20 cellular contexts compared by ENCODE assay signal in the genomic region with DNA sequence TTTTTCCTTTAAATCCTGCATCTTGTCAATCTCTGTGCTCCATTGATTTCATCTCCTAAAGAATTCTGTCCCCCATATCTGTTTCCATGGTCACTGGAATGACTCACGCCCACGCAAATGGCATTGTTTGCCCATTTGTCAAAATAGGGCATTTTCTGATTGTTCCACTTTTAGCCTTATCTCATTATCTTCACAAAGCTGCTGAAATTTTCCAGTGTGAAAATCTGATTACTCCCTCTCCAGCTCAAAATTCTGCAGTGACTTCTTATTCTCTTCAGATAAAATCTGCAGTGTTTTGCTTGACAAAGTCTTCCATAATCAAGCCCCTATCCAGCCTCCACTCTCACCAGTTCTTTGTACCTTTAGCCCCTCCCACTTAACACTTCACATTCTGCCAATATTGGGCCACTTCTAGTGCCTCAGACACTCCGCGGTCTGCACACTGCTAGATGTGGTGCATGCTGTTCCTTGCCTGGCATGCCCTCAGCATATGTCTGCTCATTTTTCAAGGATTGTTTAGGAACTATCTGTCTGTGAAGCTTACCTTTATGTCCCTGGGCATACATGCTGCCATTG. TPM values are rescaled to one million over a fixed set of nuclear protein-coding genes. Genes with fewer than 3 reads are reported as not detected.
"Had no signal": no experiment of that assay in that cellular context is flagged by ENCODE, and none has a peak within 500 bp of the region (broad histone marks: within the 10 kb centered on the region; RNA-seq: fewer than 3 reads in every experiment).

No MANE protein-coding gene starts in this region.

- H3K9me3 ChIP-seq: esophagus squamous epithelium, right lobe of liver, tibial nerve had no signal

- H3K4me1 ChIP-seq: esophagus squamous epithelium, right lobe of liver, tibial nerve had no signal

- H3K4me3 ChIP-seq: esophagus squamous epithelium, right lobe of liver, tibial nerve had no signal

- H3K27ac ChIP-seq: esophagus squamous epithelium, right lobe of liver, tibial nerve had no signal

- H3K27me3 ChIP-seq: esophagus squamous epithelium, right lobe of liver, tibial nerve had no signal

- DNase-seq: activated B cell treated with CpG ODN at 0.5 μM for 24 hours; activated CD8-positive, alpha-beta memory T cell treated with anti-CD3 and anti-CD28 coated beads, Interleukin-2, amount 10 ng/mL, durations not matched to agents 7 days and 5 days; activated CD8-positive, alpha-beta T cell treated with anti-CD3 and anti-CD28 coated beads, Interleukin-2, amount 10 ng/mL, durations not matched to agents 7 days and 5 days; activated naive CD4-positive, alpha-beta T cell treated with Interleukin-2 at 50 U/mL for 16 hours; activated T-cell treated with anti-CD3 and anti-CD28 coated beads, Interleukin-2, amount 50 U/mL, for 72 hours; anterior cingulate cortex; dermis blood vessel endothelial cell; effector CD4-positive, alpha-beta T cell; esophagus squamous epithelium; foreskin melanocyte; midbrain; naive thymus-derived CD8-positive, alpha-beta T cell; right lobe of liver; stimulated activated CD4-positive, alpha-beta T cell treated with anti-CD3 and anti-CD28 coated beads, Interleukin-2, amount 100 ng/mL, for 48 hours; stimulated activated naive CD4-positive, alpha-beta T cell treated with Interleukin-2 at 50 U/mL for 16 hours; T1000 had no signal

- H3K36me3 ChIP-seq: esophagus squamous epithelium, right lobe of liver, tibial nerve had no signal

- ATAC-seq: activated CD8-positive, alpha-beta memory T cell treated with anti-CD3 and anti-CD28 coated beads, Interleukin-2, amount 10 ng/mL, durations not matched to agents 7 days and 5 days; activated CD8-positive, alpha-beta T cell treated with anti-CD3 and anti-CD28 coated beads, Interleukin-2, amount 10 ng/mL, durations not matched to agents 7 days and 5 days; activated T-cell treated with anti-CD3 and anti-CD28 coated beads, Interleukin-2, amount 50 U/mL, for 72 hours; naive thymus-derived CD8-positive, alpha-beta T cell; right lobe of liver had no signal

- FAIRE-seq: bronchial epithelial cell, colon, keratinocyte had no signal

RNA-seq across cellular contexts. Expression of a gene that starts 33.9 kb away (rescaled TPM):
- total RNA-seq: activated CD8-positive, alpha-beta memory T cell treated with anti-CD3 and anti-CD28 coated beads, Interleukin-2, amount 10 ng/mL, durations not matched to agents 7 days and 5 days; activated CD8-positive, alpha-beta T cell treated with anti-CD3 and anti-CD28 coated beads, Interleukin-2, amount 10 ng/mL, durations not matched to agents 7 days and 5 days; activated T-cell treated with anti-CD3 and anti-CD28 coated beads, Interleukin-2, amount 50 U/mL, for 72 hours had no signal
- polyA plus RNA-seq: naive thymus-derived CD8-positive, alpha-beta T cell had no signal
